7 cellular contexts compared by ENCODE assay signal in the genomic region with DNA sequence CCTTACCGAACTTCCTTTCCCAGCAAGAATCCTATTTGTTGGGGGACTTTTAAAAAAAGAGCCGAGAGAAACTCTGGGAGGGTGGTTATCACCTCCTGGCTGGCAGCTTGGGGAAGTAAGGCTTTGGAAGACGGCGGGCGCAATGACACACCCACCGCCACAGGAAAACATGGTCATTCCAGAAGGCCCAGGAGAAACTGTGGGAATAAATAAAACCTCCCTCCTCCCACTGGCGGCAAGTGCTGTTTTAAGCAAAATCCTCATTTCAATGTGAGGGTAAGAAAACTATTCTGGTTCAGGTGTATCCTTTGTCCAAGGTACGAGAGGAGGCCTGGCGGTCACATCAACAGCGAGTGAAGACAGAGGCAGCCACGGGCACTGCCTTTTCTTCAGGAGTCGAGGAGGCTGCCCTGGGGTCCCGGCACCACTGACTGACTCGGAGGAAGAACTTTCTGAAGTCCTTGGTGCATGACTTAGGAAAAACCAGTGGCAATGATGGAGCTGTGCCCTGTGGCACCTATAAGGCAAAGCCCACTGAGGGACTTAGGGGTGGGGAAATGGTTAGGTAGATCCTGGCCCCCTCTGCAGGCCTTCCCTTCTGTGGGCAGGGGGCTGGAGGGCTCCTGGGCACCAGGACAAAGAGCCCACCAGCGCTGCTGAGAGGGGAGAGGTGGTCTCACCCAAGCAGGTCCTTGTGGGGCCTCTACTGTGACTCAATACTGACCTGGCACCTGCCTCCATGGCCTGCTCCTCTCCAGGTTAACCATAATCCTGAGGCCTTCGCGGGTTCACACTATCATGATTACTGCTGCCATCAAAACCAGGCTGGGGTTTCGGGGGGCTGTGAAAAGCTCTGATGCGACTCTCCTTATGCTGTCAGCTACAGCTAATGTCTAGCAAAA. TPM values are rescaled to one million over a fixed set of nuclear protein-coding genes. Genes with fewer than 3 reads are reported as not detected.
A peak's percentile ranks its signal among the peaks of the same experiment; 100 is the strongest.
DNase-seq lines count a peak whose midpoint lies in the region; ATAC-seq lines count a peak whose summit lies in the region.

No MANE protein-coding gene starts in this region.

- H3K9me3 Mint-ChIP-seq in activated naive CD4-positive, alpha-beta T cell treated with anti-CD3 and anti-CD28 coated beads, Interleukin-2, amount 50 U/mL, for 72 hours: no peaks in the 10 kb centered on the region
- H3K9me3 Mint-ChIP-seq in stimulated activated naive CD8-positive, alpha-beta T cell treated with anti-CD3 and anti-CD28 coated beads, Interleukin-15, amount 100 ng/mL, for 72 hours: no peaks in the 10 kb centered on the region

- peak in 1 of 2 donors; percentile 8 for ATAC-seq in activated naive CD4-positive, alpha-beta T cell treated with anti-CD3 and anti-CD28 coated beads, Interleukin-2, amount 50 U/mL, for 72 hours
- peak; percentile 21 for ATAC-seq in stimulated activated naive CD8-positive, alpha-beta T cell treated with anti-CD3 and anti-CD28 coated beads, Interleukin-15, amount 100 ng/mL, for 72 hours

- DNase-seq in Jurkat, Clone E6-1 (ENCODE audit: low read depth, low spot score): no peak
- DNase-seq in activated naive CD4-positive, alpha-beta T cell treated with anti-CD3 and anti-CD28 coated beads, Interleukin-2, amount 50 U/mL, for 72 hours (ENCODE audit: low spot score in 2 of 2): peak in 1 of 2 donors; percentile 76
- peak; percentile 64 to 89 for DNase-seq in stimulated activated naive CD8-positive, alpha-beta T cell treated with anti-CD3 and anti-CD28 coated beads, Interleukin-15, amount 100 ng/mL, for 72 hours
- DNase-seq in NCI-H526 treated with DMSO at 0.1 percent for 48 hours (lab: John Stamatoyannopoulos, UW) (no peak), HPDE6-E6E7 (ENCODE audit: extremely low spot score) (no peak), GOT3 (lab: John Stamatoyannopoulos, UW) (no peak)

- H3K27ac Mint-ChIP-seq in activated naive CD4-positive, alpha-beta T cell treated with anti-CD3 and anti-CD28 coated beads, Interleukin-2, amount 50 U/mL, for 72 hours: peak overlapping the region; percentile 82 to 97
- H3K27ac Mint-ChIP-seq in stimulated activated naive CD8-positive, alpha-beta T cell treated with anti-CD3 and anti-CD28 coated beads, Interleukin-15, amount 100 ng/mL, for 72 hours: peak overlapping the region in 1 of 2 donors; percentile 90

- H3K4me1 Mint-ChIP-seq in stimulated activated naive CD8-positive, alpha-beta T cell treated with anti-CD3 and anti-CD28 coated beads, Interleukin-15, amount 100 ng/mL, for 72 hours: peaks cover 92% of the 10 kb centered on the region

- peaks cover 6 to 31% of the 10 kb centered on the region in 2 donors for H3K36me3 Mint-ChIP-seq in activated naive CD4-positive, alpha-beta T cell treated with anti-CD3 and anti-CD28 coated beads, Interleukin-2, amount 50 U/mL, for 72 hours

- peak overlapping the region; percentile 7; the same call in 1 of the 2 replicates for H3K4me3 ChIP-seq in Jurkat, Clone E6-1 (ENCODE audit: low read length)

- H3K27ac ChIP-seq in layer of hippocampus (ENCODE audit: low read depth, low read length): peak overlapping the region; percentile 85

- H3K27me3 Mint-ChIP-seq in stimulated activated naive CD8-positive, alpha-beta T cell treated with anti-CD3 and anti-CD28 coated beads, Interleukin-15, amount 100 ng/mL, for 72 hours: no peaks in the 10 kb centered on the region

- H3K4me3 Mint-ChIP-seq in stimulated activated naive CD8-positive, alpha-beta T cell treated with anti-CD3 and anti-CD28 coated beads, Interleukin-15, amount 100 ng/mL, for 72 hours: peak overlapping the region; percentile 67 to 98

- H3K27me3 ChIP-seq in layer of hippocampus (ENCODE audit: control insufficient read depth, insufficient read depth, low read length): no peaks in the 10 kb centered on the region

RNA-seq across cellular contexts. Expression of gene DNAJB12, which starts 21.4 kb away (rescaled TPM):
- polyA plus RNA-seq in Jurkat, Clone E6-1 (2012; ENCODE audit: insufficient read depth, insufficient read length): 25.7 TPM
- total RNA-seq in activated naive CD4-positive, alpha-beta T cell treated with anti-CD3 and anti-CD28 coated beads, Interleukin-2, amount 50 U/mL, for 72 hours: 10 to 100 TPM; 20.7 to 26.6 TPM

RNA-seq across cellular contexts. Expression of gene DDIT4, which starts 59.6 kb away (rescaled TPM):
- 55.7 TPM for polyA plus RNA-seq in Jurkat, Clone E6-1 (2012; ENCODE audit: insufficient read depth, insufficient read length)
- 1,000 to 10,000 TPM; 1,025 to 1,076 TPM for total RNA-seq in activated naive CD4-positive, alpha-beta T cell treated with anti-CD3 and anti-CD28 coated beads, Interleukin-2, amount 50 U/mL, for 72 hours

Comparison
In these comparisons a context has a peak if more than half of its experiments do, and no peak if none do; other contexts are left out.
1. DNase-seq: peak in stimulated activated naive CD8-positive, alpha-beta T cell treated with anti-CD3 and anti-CD28 coated beads, Interleukin-15, amount 100 ng/mL, for 72 hours (2 of 2); none in Jurkat, Clone E6-1 (single experiment), NCI-H526 treated with DMSO at 0.1 percent for 48 hours (single experiment), HPDE6-E6E7 (single experiment) and GOT3 (single experiment).